1 cellular context compared by ENCODE assay signal in genomic region chr12:93569656-93570551, GRCh38.
TF ChIP-seq lines count a peak whose summit lies in the region.

No MANE protein-coding gene starts in this region.

TF ChIP-seq in HepG2, 621 proteins besides CTCF, POLR2A, EP300 and RAD21 (continued from another document and continues in another):
- TF ChIP-seq REST (IDR thresholded peaks at IDR 0.05; ENCODE audit: borderline replicate concordance in 1 of 2, low read depth in 1 of 2, low read length in 2 of 2) (0 out of 4 replicates have a peak, but pooled peaks of 1 of the 2 experiments have one; percentile 33), YEATS4 (CRISPR knock-in tag; IDR thresholded peaks at IDR 0.05; ENCODE audit: borderline replicate concordance) (no peak; the same call in 1 of the 2 replicates), EZH2 (conservative IDR thresholded peaks at IDR 0.05; ENCODE audit: low read depth, low read length) (peak; percentile 15; the same call in 1 of the 2 replicates), ZNF276 (CRISPR knock-in tag; IDR thresholded peaks at IDR 0.05; ENCODE audit: low read depth) (no peak), ZNF256 (CRISPR knock-in tag; conservative IDR thresholded peaks at IDR 0.05) (no peak), ARID5B (CRISPR knock-in tag; IDR thresholded peaks at IDR 0.05) (peak; percentile 50; the same call in 1 of the 2 replicates), PCBP1 (IDR thresholded peaks at IDR 0.05; ENCODE audit: borderline replicate concordance, low read depth, low read length) (0 out of 2 replicates have a peak, but pooled peaks have one; percentile 49), SNAI1 (CRISPR knock-in tag; IDR thresholded peaks at IDR 0.05; ENCODE audit: borderline replicate concordance) (no peak), BRCA1 (CRISPR knock-in tag; IDR thresholded peaks at IDR 0.05) (no peak), ZNF891 (CRISPR knock-in tag; IDR thresholded peaks at IDR 0.05) (peak; percentile 11; the same call in 1 of the 2 replicates), MNT (IDR thresholded peaks at IDR 0.05) (no peak), RFX5 (IDR thresholded peaks at IDR 0.05; ENCODE audit: low read depth, low read length) (no peak), ZNF136 (CRISPR knock-in tag; IDR thresholded peaks at IDR 0.05; ENCODE audit: low read depth) (no peak), ZBTB4 (CRISPR knock-in tag; IDR thresholded peaks at IDR 0.05; ENCODE audit: borderline replicate concordance) (no peak), NR2F6 (IDR thresholded peaks at IDR 0.05) (peak; percentile 71), NR2F6 (CRISPR knock-in tag; IDR thresholded peaks at IDR 0.05) (peak; percentile 48; the same call in 1 of the 2 replicates), ZBTB8A (CRISPR knock-in tag; IDR thresholded peaks at IDR 0.05; ENCODE audit: borderline replicate concordance, low read depth) (no peak), ZNF710 (CRISPR knock-in tag; IDR thresholded peaks at IDR 0.05; ENCODE audit: borderline replicate concordance) (0 out of 2 replicates have a peak, but pooled peaks have one; percentile 39), ZNF775 (CRISPR knock-in tag; IDR thresholded peaks at IDR 0.05; ENCODE audit: borderline replicate concordance) (no peak; the same call in 1 of the 2 replicates), ZNF740 (CRISPR knock-in tag; IDR thresholded peaks at IDR 0.05) (no peak), MLXIP (CRISPR knock-in tag; IDR thresholded peaks at IDR 0.05; ENCODE audit: borderline replicate concordance) (no peak), ZNF383 (CRISPR knock-in tag; IDR thresholded peaks at IDR 0.05; ENCODE audit: borderline replicate concordance) (no peak), SOX6 (IDR thresholded peaks at IDR 0.05) (no peak), SOX6 (CRISPR knock-in tag; IDR thresholded peaks at IDR 0.05) (0 out of 2 replicates have a peak, but pooled peaks have one; percentile 12), ZNF800 (CRISPR knock-in tag; IDR thresholded peaks at IDR 0.05) (peak; percentile 13; the same call in 1 of the 2 replicates), HNRNPUL1 (IDR thresholded peaks at IDR 0.05; ENCODE audit: low read depth, low read length) (no peak)
